ENCODE assay signal across 10 cellular contexts in genomic region chrX:68832516-68833447, GRCh38. TPM values are rescaled to one million over a fixed set of nuclear protein-coding genes. Genes with fewer than 3 reads are reported as not detected.
A peak's percentile ranks its signal among the peaks of the same experiment; 100 is the strongest.
DNase-seq lines count a peak whose midpoint lies in the region; ATAC-seq and TF ChIP-seq lines count a peak whose summit lies in the region.
"Had no signal": no experiment of that assay in that cellular context is flagged by ENCODE, and none has a peak within 500 bp of the region (broad histone marks: within the 10 kb centered on the region; RNA-seq: fewer than 3 reads in every experiment).

No MANE protein-coding gene starts in this region.

- H3K9me3 ChIP-seq in duodenal mucosa (ENCODE audit: control insufficient read depth in 1 of 2, low read length in 2 of 2), result no peaks in the 10 kb centered on the region
- H3K9me3 ChIP-seq: A549 had no signal

- no peak overlapping the region for H3K4me3 Mint-ChIP-seq in activated CD8-positive, alpha-beta memory T cell treated with anti-CD3 and anti-CD28 coated beads, Interleukin-2, amount 10 ng/mL, durations not matched to agents 7 days and 5 days
- H3K4me3 Mint-ChIP-seq in type B pancreatic cell, result peak overlapping the region; percentile 95

- peaks cover 23 to 37% of the 10 kb centered on the region in 2 donors for H3K4me1 ChIP-seq in duodenal mucosa (ENCODE audit: control insufficient read depth in 1 of 2, insufficient read depth in 2 of 2, low read length in 2 of 2)

- H3K27me3 ChIP-seq in duodenal mucosa (ENCODE audit: control insufficient read depth in 1 of 2, insufficient read depth in 2 of 2, low read length in 2 of 2), result no peaks in the 10 kb centered on the region

- no peak for TF ChIP-seq CTCF in type B pancreatic cell (conservative IDR thresholded peaks at IDR 0.05)

- no peaks in the 10 kb centered on the region for H3K36me3 Mint-ChIP-seq in activated CD8-positive, alpha-beta memory T cell treated with anti-CD3 and anti-CD28 coated beads, Interleukin-2, amount 10 ng/mL, durations not matched to agents 7 days and 5 days
- peaks cover 4% of the 10 kb centered on the region for H3K36me3 Mint-ChIP-seq in type B pancreatic cell

- H3K9me3 Mint-ChIP-seq in activated CD8-positive, alpha-beta memory T cell treated with anti-CD3 and anti-CD28 coated beads, Interleukin-2, amount 10 ng/mL, durations not matched to agents 7 days and 5 days (ENCODE audit: low read depth), result no peaks in the 10 kb centered on the region
- H3K9me3 Mint-ChIP-seq in type B pancreatic cell, result no peaks in the 10 kb centered on the region
- H3K9me3 Mint-ChIP-seq: IgD-negative memory B cell had no signal

- no peak for ATAC-seq in activated CD8-positive, alpha-beta memory T cell treated with anti-CD3 and anti-CD28 coated beads, Interleukin-2, amount 10 ng/mL, durations not matched to agents 7 days and 5 days
- no peak for ATAC-seq in GM18502 (IDR thresholded peaks at IDR 0.05; ENCODE audit: poor library complexity, unreplicated experiment)
- ATAC-seq: A549 had no signal

- peak; percentile 49 for DNase-seq in activated CD8-positive, alpha-beta memory T cell treated with anti-CD3 and anti-CD28 coated beads for 24 hours
- DNase-seq in activated CD8-positive, alpha-beta memory T cell treated with anti-CD3 and anti-CD28 coated beads, Interleukin-2, amount 10 ng/mL, durations not matched to agents 7 days and 5 days, result no peak
- DNase-seq in mucosa of gallbladder (ENCODE audit: low spot score) (peak; percentile 8), type B pancreatic cell (ENCODE audit: extremely low spot score, unreplicated experiment) (peak; percentile 43), MV-4-11 (lab: John Stamatoyannopoulos, UW) (no peak), NCI-H2029 treated with DMSO at 0.1 percent for 48 hours (lab: John Stamatoyannopoulos, UW) (no peak)

- no peak overlapping the region for H3K27ac ChIP-seq in duodenal mucosa (ENCODE audit: low read depth, low read length)
- H3K27ac ChIP-seq: A549 had no signal

- peak overlapping the region; percentile 58 to 78 for H3K9ac ChIP-seq in duodenal mucosa (ENCODE audit: low read depth in 1 of 2, low read length in 2 of 2)

- peaks cover 12% of the 10 kb centered on the region for H3K4me1 Mint-ChIP-seq in activated CD8-positive, alpha-beta memory T cell treated with anti-CD3 and anti-CD28 coated beads, Interleukin-2, amount 10 ng/mL, durations not matched to agents 7 days and 5 days
- peaks cover 14% of the 10 kb centered on the region for H3K4me1 Mint-ChIP-seq in type B pancreatic cell (ENCODE audit: unreplicated experiment)

- peaks cover 7% of the 10 kb centered on the region for H3K27me3 Mint-ChIP-seq in activated CD8-positive, alpha-beta memory T cell treated with anti-CD3 and anti-CD28 coated beads, Interleukin-2, amount 10 ng/mL, durations not matched to agents 7 days and 5 days
- H3K27me3 Mint-ChIP-seq in type B pancreatic cell, result no peaks in the 10 kb centered on the region

- H3K36me3 ChIP-seq in duodenal mucosa (ENCODE audit: control insufficient read depth in 1 of 2, insufficient read depth in 2 of 2, low read length in 2 of 2), result peaks cover 0 to 6% of the 10 kb centered on the region in 2 donors

- peak overlapping the region; percentile 74 to 82 for H3K4me3 ChIP-seq in duodenal mucosa (ENCODE audit: low read depth in 1 of 2, low read length in 2 of 2)
- H3K4me3 ChIP-seq: A549 had no signal

- CTCF ChIA-PET in activated CD8-positive, alpha-beta memory T cell treated with anti-CD3 and anti-CD28 coated beads, Interleukin-2, amount 10 ng/mL, durations not matched to agents 7 days and 5 days (lab: Charles Lee), result interaction anchor here (1.2 kb wide), 2 partner anchors 389 to 390 kb away, joined by 4 to 5 read pairs; no protein-coding TSS in a partner anchor

- no peak overlapping the region for H3K27ac Mint-ChIP-seq in activated CD8-positive, alpha-beta memory T cell treated with anti-CD3 and anti-CD28 coated beads, Interleukin-2, amount 10 ng/mL, durations not matched to agents 7 days and 5 days
- peak overlapping the region; percentile 76 for H3K27ac Mint-ChIP-seq in type B pancreatic cell

RNA-seq across cellular contexts. Expression of gene EFNB1, which starts 4.0 kb away (rescaled TPM):
- total RNA-seq in activated CD8-positive, alpha-beta memory T cell treated with anti-CD3 and anti-CD28 coated beads, Interleukin-2, amount 10 ng/mL, durations not matched to agents 7 days and 5 days, result 1 to 10 TPM; 4.2 to 4.3 TPM
- 134 TPM for total RNA-seq in mucosa of gallbladder
- 35.9 and 63.7 TPM in 2 replicates for total RNA-seq in type B pancreatic cell (ENCODE audit: low replicate concordance)

Comparison
In these comparisons a context has a peak if more than half of its experiments do, and no peak if none do; other contexts are left out.
1. DNase-seq: peak in activated CD8-positive, alpha-beta memory T cell treated with anti-CD3 and anti-CD28 coated beads for 24 hours (single experiment), mucosa of gallbladder (single experiment) and type B pancreatic cell (single experiment); none in activated CD8-positive, alpha-beta memory T cell treated with anti-CD3 and anti-CD28 coated beads, Interleukin-2, amount 10 ng/mL, durations not matched to agents 7 days and 5 days (single experiment), MV-4-11 (single experiment) and NCI-H2029 treated with DMSO at 0.1 percent for 48 hours (single experiment).